Comparison of ENCODE assay signal across 9 cellular contexts in the genomic region with DNA sequence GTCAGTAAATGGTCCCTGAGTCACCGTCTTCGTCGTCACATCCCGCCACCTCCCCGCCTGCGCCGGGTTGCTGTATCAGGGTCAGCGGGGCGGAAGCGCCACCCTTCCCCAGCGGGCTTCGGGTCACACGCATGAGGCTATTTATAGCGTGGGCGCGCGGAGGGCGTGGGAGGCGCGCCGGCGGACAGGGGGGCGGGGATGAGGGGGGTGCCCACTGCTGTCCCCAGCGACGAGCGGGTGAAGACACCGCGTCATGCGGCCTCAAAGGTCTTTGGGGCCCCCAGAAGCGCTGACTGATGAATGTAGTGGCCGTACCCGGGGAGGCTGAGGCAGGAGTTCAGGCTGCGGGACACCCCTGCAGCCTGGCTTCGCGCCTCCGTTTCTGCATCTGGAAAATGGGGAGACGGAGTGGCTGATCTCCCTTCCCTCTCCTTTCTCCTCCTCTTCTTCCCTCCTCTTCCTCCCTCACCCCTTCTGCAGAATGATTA. TPM values are rescaled to one million over a fixed set of nuclear protein-coding genes. Genes with fewer than 3 reads are reported as not detected.
A peak's percentile ranks its signal among the peaks of the same experiment; 100 is the strongest.
DNase-seq lines count a peak whose midpoint lies in the region; ATAC-seq and TF ChIP-seq lines count a peak whose summit lies in the region.
"Had no signal": no experiment of that assay in that cellular context is flagged by ENCODE, and none has a peak within 500 bp of the region (broad histone marks: within the 10 kb centered on the region; RNA-seq: fewer than 3 reads in every experiment).

No MANE protein-coding gene starts in this region.

- intact Hi-C loops in activated T-helper 1 cell treated with anti-CD3 and anti-CD28 coated beads, Interleukin-12 subunit alpha, Interleukin-12 subunit beta, Interleukin-2, Interleukin-4 antibody, amounts not matched to agents 30 ng/mL and 10 ng/mL and 1 ng/mL, durations not matched to agents 14 hours and 24 hours and 36 hours (cut with micrococcal nuclease): no loop called here

- no peak overlapping the region for H3K27ac Mint-ChIP-seq in activated T-helper 1 cell treated with anti-CD3 and anti-CD28 coated beads, Interleukin-12 subunit alpha, Interleukin-12 subunit beta, Interleukin-2, Interleukin-4 antibody, amounts not matched to agents 30 ng/mL and 10 ng/mL and 1 ng/mL, durations not matched to agents 14 hours and 24 hours and 36 hours
- peak overlapping the region; percentile 48 for H3K27ac Mint-ChIP-seq in glutamatergic neuron (ENCODE audit: unreplicated experiment)
- H3K27ac Mint-ChIP-seq: T-helper 1 cell treated with Interleukin-12 subunit alpha and Interleukin-12 subunit beta and Interleukin-4 antibody, amounts not matched to agents 30 μg/mL and 1 μg/mL, for 36 hours had no signal

- no peaks in the 10 kb centered on the region for H3K27me3 ChIP-seq in trophoblast cell (ENCODE audit: insufficient read depth, low read length)

- no peak overlapping the region for H2AK5ac ChIP-seq in trophoblast cell (ENCODE audit: low read length)

- no peaks in the 10 kb centered on the region for H3K4me1 ChIP-seq in trophoblast cell (ENCODE audit: control insufficient read depth in 1 of 2, insufficient read depth in 2 of 2, low read length in 2 of 2)

- H3K36me3 ChIP-seq in trophoblast cell (ENCODE audit: control insufficient read depth in 1 of 2, insufficient read depth in 2 of 2, low read length in 2 of 2): no peaks in the 10 kb centered on the region

- H3K9me3 ChIP-seq in trophoblast cell (ENCODE audit: insufficient read depth, low read depth, low read length): peaks cover 3% of the 10 kb centered on the region

- H4K12ac ChIP-seq in trophoblast cell (ENCODE audit: low read depth, low read length): no peak overlapping the region

- no peak overlapping the region for H2BK120ac ChIP-seq in trophoblast cell (ENCODE audit: insufficient read depth, low read length, poor library complexity)

- no peak overlapping the region for H3K14ac ChIP-seq in trophoblast cell (ENCODE audit: low read length)

- no peaks in the 10 kb centered on the region for H3K79me1 ChIP-seq in trophoblast cell (ENCODE audit: low read length)

- no peaks in the 10 kb centered on the region for H3K79me2 ChIP-seq in trophoblast cell (ENCODE audit: control insufficient read depth, insufficient read depth, low read length, poor library complexity)

- no peak overlapping the region for H2AFZ ChIP-seq in trophoblast cell (ENCODE audit: insufficient read depth, low read length, poor library complexity)

- no peak for ATAC-seq in HG02840 (IDR thresholded peaks at IDR 0.05; ENCODE audit: low FRiP score, unreplicated experiment)

- H4K91ac ChIP-seq in trophoblast cell (ENCODE audit: low read depth, low read length): no peak overlapping the region

- in situ Hi-C loops in GM13976 (cut with MboI; ENCODE audit: low sequenced_read_pairs, unreplicated experiment): no loop called here

- H3K4me3 Mint-ChIP-seq in activated T-helper 1 cell treated with anti-CD3 and anti-CD28 coated beads, Interleukin-12 subunit alpha, Interleukin-12 subunit beta, Interleukin-2, Interleukin-4 antibody, amounts not matched to agents 30 ng/mL and 10 ng/mL and 1 ng/mL, durations not matched to agents 14 hours and 24 hours and 36 hours: no peak overlapping the region
- H3K4me3 Mint-ChIP-seq in glutamatergic neuron (ENCODE audit: unreplicated experiment): peak overlapping the region; percentile 70
- H3K4me3 Mint-ChIP-seq: T-helper 1 cell treated with Interleukin-12 subunit alpha and Interleukin-12 subunit beta and Interleukin-4 antibody, amounts not matched to agents 30 μg/mL and 1 μg/mL, for 36 hours had no signal

- no peaks in the 10 kb centered on the region for H3K36me3 Mint-ChIP-seq in activated T-helper 1 cell treated with anti-CD3 and anti-CD28 coated beads, Interleukin-12 subunit alpha, Interleukin-12 subunit beta, Interleukin-2, Interleukin-4 antibody, amounts not matched to agents 30 ng/mL and 10 ng/mL and 1 ng/mL, durations not matched to agents 14 hours and 24 hours and 36 hours (ENCODE audit: low read depth)
- H3K36me3 Mint-ChIP-seq in glutamatergic neuron (ENCODE audit: unreplicated experiment): peaks cover 6% of the 10 kb centered on the region

- H3K27me3 Mint-ChIP-seq in activated T-helper 1 cell treated with anti-CD3 and anti-CD28 coated beads, Interleukin-12 subunit alpha, Interleukin-12 subunit beta, Interleukin-2, Interleukin-4 antibody, amounts not matched to agents 30 ng/mL and 10 ng/mL and 1 ng/mL, durations not matched to agents 14 hours and 24 hours and 36 hours (ENCODE audit: insufficient read depth): peaks cover 47% of the 10 kb centered on the region
- H3K27me3 Mint-ChIP-seq in glutamatergic neuron (ENCODE audit: unreplicated experiment): peaks cover 9% of the 10 kb centered on the region

- H3K4me1 Mint-ChIP-seq in activated T-helper 1 cell treated with anti-CD3 and anti-CD28 coated beads, Interleukin-12 subunit alpha, Interleukin-12 subunit beta, Interleukin-2, Interleukin-4 antibody, amounts not matched to agents 30 ng/mL and 10 ng/mL and 1 ng/mL, durations not matched to agents 14 hours and 24 hours and 36 hours (ENCODE audit: low read depth): peaks cover 4% of the 10 kb centered on the region
- H3K4me1 Mint-ChIP-seq in glutamatergic neuron (ENCODE audit: low read depth, unreplicated experiment): peaks cover 16% of the 10 kb centered on the region

- H3K4ac ChIP-seq in trophoblast cell (ENCODE audit: low read depth, low read length): no peak overlapping the region

- no peak overlapping the region for H3K23ac ChIP-seq in trophoblast cell (ENCODE audit: low read length)

- H3K9ac ChIP-seq in trophoblast cell (ENCODE audit: low read length): no peak overlapping the region

- no peak overlapping the region for H3K27ac ChIP-seq in trophoblast cell (ENCODE audit: low read depth, low read length)

- peak overlapping the region; percentile 31 for H3K4me2 ChIP-seq in trophoblast cell (ENCODE audit: low read length)

- no peak for TF ChIP-seq CTCF in GM13976 (IDR thresholded peaks at IDR 0.05; ENCODE audit: borderline replicate concordance, control extremely low read depth, extremely low read depth, insufficient read depth, missing control alignments)
- no peak for TF ChIP-seq CTCF in glutamatergic neuron (IDR thresholded peaks at IDR 0.05; ENCODE audit: partially characterized antibody, unreplicated experiment)

- WGBS in trophoblast cell (ENCODE audit: extremely low coverage, insufficient coverage, insufficient read length): no CpG with 5 or more reads among the region's 37 CpGs

- DNase-seq in GM13976 (ENCODE audit: low spot score) (peak; percentile 89), MV-4-11 (lab: John Stamatoyannopoulos, UW) (peak; percentile 86), glutamatergic neuron (peak; percentile 70), trophoblast cell (peak; percentile 37 to 47), NCI-H748 (lab: John Stamatoyannopoulos, UW; ENCODE audit: unreplicated experiment) (no peak), DMS 273 treated with DMSO at 0.1 percent for 48 hours (lab: John Stamatoyannopoulos, UW) (no peak)
- peak; percentile 19 for DNase-seq in activated T-helper 1 cell treated with anti-CD3 and anti-CD28 coated beads, Interleukin-12 subunit alpha, Interleukin-12 subunit beta, Interleukin-2, Interleukin-4 antibody, amounts not matched to agents 30 ng/mL and 10 ng/mL and 1 ng/mL, durations not matched to agents 14 hours and 24 hours and 36 hours (ENCODE audit: low spot score)

- H3K9me3 Mint-ChIP-seq in activated T-helper 1 cell treated with anti-CD3 and anti-CD28 coated beads, Interleukin-12 subunit alpha, Interleukin-12 subunit beta, Interleukin-2, Interleukin-4 antibody, amounts not matched to agents 30 ng/mL and 10 ng/mL and 1 ng/mL, durations not matched to agents 14 hours and 24 hours and 36 hours: no peaks in the 10 kb centered on the region
- H3K9me3 Mint-ChIP-seq in glutamatergic neuron (ENCODE audit: unreplicated experiment): peaks cover 7% of the 10 kb centered on the region
- H3K9me3 Mint-ChIP-seq: T-helper 1 cell treated with Interleukin-12 subunit alpha and Interleukin-12 subunit beta and Interleukin-4 antibody, amounts not matched to agents 30 μg/mL and 1 μg/mL, for 36 hours had no signal

- H2BK12ac ChIP-seq in trophoblast cell (ENCODE audit: low read length): no peak overlapping the region

- no peak overlapping the region for H3K18ac ChIP-seq in trophoblast cell (ENCODE audit: low read length)

- H2BK5ac ChIP-seq in trophoblast cell (ENCODE audit: low read depth, low read length, poor library complexity): no peak overlapping the region

- H4K8ac ChIP-seq in trophoblast cell (ENCODE audit: low read depth, low read length): no peak overlapping the region

- H3K4me3 ChIP-seq in trophoblast cell (ENCODE audit: low read depth, low read length): no peak overlapping the region

RNA-seq across cellular contexts. Expression of gene UNC13A, which starts 7.9 kb away (rescaled TPM):
- total RNA-seq in activated T-helper 1 cell treated with anti-CD3 and anti-CD28 coated beads, Interleukin-12 subunit alpha, Interleukin-12 subunit beta, Interleukin-2, Interleukin-4 antibody, amounts not matched to agents 30 ng/mL and 10 ng/mL and 1 ng/mL, durations not matched to agents 14 hours and 24 hours and 36 hours: 0.02 TPM in 1 of 2 replicates, not detected in the other
- total RNA-seq in glutamatergic neuron (ENCODE audit: unreplicated experiment): 79.7 TPM
- 0.01 and 0.03 TPM in 2 replicates for polyA plus RNA-seq in trophoblast cell (2013)

RNA-seq across cellular contexts. Expression of gene MAP1S, which starts 39.0 kb away (rescaled TPM):
- 81.7 and 83.7 TPM in 2 replicates for total RNA-seq in activated T-helper 1 cell treated with anti-CD3 and anti-CD28 coated beads, Interleukin-12 subunit alpha, Interleukin-12 subunit beta, Interleukin-2, Interleukin-4 antibody, amounts not matched to agents 30 ng/mL and 10 ng/mL and 1 ng/mL, durations not matched to agents 14 hours and 24 hours and 36 hours
- 111 TPM for total RNA-seq in glutamatergic neuron (ENCODE audit: unreplicated experiment)
- 41.8 and 44.0 TPM in 2 replicates for polyA plus RNA-seq in trophoblast cell (2013)

Comparison
In these comparisons a context has a peak if more than half of its experiments do, and no peak if none do; other contexts are left out.
1. DNase-seq: peak in GM13976 (single experiment), MV-4-11 (single experiment), activated T-helper 1 cell treated with anti-CD3 and anti-CD28 coated beads, Interleukin-12 subunit alpha, Interleukin-12 subunit beta, Interleukin-2, Interleukin-4 antibody, amounts not matched to agents 30 ng/mL and 10 ng/mL and 1 ng/mL, durations not matched to agents 14 hours and 24 hours and 36 hours (single experiment), glutamatergic neuron (single experiment) and trophoblast cell (2 of 2); none in NCI-H748 (single experiment) and DMS 273 treated with DMSO at 0.1 percent for 48 hours (single experiment).
2. RNA of gene UNC13A, which starts 7.9 kb away (total RNA-seq): 79.7 TPM in glutamatergic neuron (single experiment); 0.02 TPM in activated T-helper 1 cell treated with anti-CD3 and anti-CD28 coated beads, Interleukin-12 subunit alpha, Interleukin-12 subunit beta, Interleukin-2, Interleukin-4 antibody, amounts not matched to agents 30 ng/mL and 10 ng/mL and 1 ng/mL, durations not matched to agents 14 hours and 24 hours and 36 hours; every median in the first group is over 10 times any median in the second.